9 cellular contexts compared by ENCODE assay signal in genomic region chr9:131697908-131698714, GRCh38. TPM values are rescaled to one million over a fixed set of nuclear protein-coding genes. Genes with fewer than 3 reads are reported as not detected.
A peak's percentile ranks its signal among the peaks of the same experiment; 100 is the strongest.
DNase-seq lines count a peak whose midpoint lies in the region; ATAC-seq and TF ChIP-seq lines count a peak whose summit lies in the region.
"Had no signal": no experiment of that assay in that cellular context is flagged by ENCODE, and none has a peak within 500 bp of the region (broad histone marks: within the 10 kb centered on the region; RNA-seq: fewer than 3 reads in every experiment).

No MANE protein-coding gene starts in this region.

- H3K36me3 Mint-ChIP-seq in activated T-helper 17 cell treated with anti-CD3 and anti-CD28 coated beads, Interleukin-2, amount 50 U/mL, for 72 hours (ENCODE audit: low read depth), result peaks cover 12% of the 10 kb centered on the region

- no peak for DNase-seq in SK-N-SH
- DNase-seq in left colon, result no peak
- DNase-seq in effector CD8-positive, alpha-beta T cell (lab: John Stamatoyannopoulos, UW), result no peak
- DNase-seq in NCI-H187 treated with DMSO at 0.1 percent for 48 hours (lab: John Stamatoyannopoulos, UW), result no peak
- no peak for DNase-seq in NCI-H1930 (lab: John Stamatoyannopoulos, UW)
- DNase-seq: NCI-H2171 treated with DMSO at 0.1 percent for 48 hours had no signal

- no peak for TF ChIP-seq EP300 in SK-N-SH (IDR thresholded peaks at IDR 0.05; ENCODE audit: borderline replicate concordance in 1 of 2, low read depth in 1 of 2, low read length in 1 of 2)

- 80% methylated on average over 6 of the region's 6 CpGs for WGBS in SK-N-SH (ENCODE audit: low lambda C conversion rate)

- intact Hi-C loops in left colon (cut with DNase I, micrococcal nuclease), result no loop called here

- peak overlapping the region; percentile 75 for H3K27ac Mint-ChIP-seq in activated T-helper 17 cell treated with anti-CD3 and anti-CD28 coated beads, Interleukin-2, amount 50 U/mL, for 72 hours

- no peak overlapping the region for H3K4me2 ChIP-seq in SK-N-SH

- peak overlapping the region; percentile 9 for H3K4me3 Mint-ChIP-seq in activated T-helper 17 cell treated with anti-CD3 and anti-CD28 coated beads, Interleukin-2, amount 50 U/mL, for 72 hours

- H3K9me3 Mint-ChIP-seq in activated T-helper 17 cell treated with anti-CD3 and anti-CD28 coated beads, Interleukin-2, amount 50 U/mL, for 72 hours, result no peaks in the 10 kb centered on the region

- H3K4me1 ChIP-seq in SK-N-SH (ENCODE audit: control insufficient read depth in 1 of 2, insufficient read depth in 2 of 2, low read depth in 1 of 2, low read length in 1 of 2), result peaks cover 5 to 7% of the 10 kb centered on the region in 2 experiments; a peak in 2 of 4 replicates
- H3K4me1 ChIP-seq in subcutaneous abdominal adipose tissue (ENCODE audit: control insufficient read depth in 5 of 5, insufficient read depth in 5 of 5, low read length in 5 of 5), result peaks cover 8 to 84% (median 42%) of the 10 kb centered on the region in 5 donors

- no peaks in the 10 kb centered on the region for H3K27me3 Mint-ChIP-seq in activated T-helper 17 cell treated with anti-CD3 and anti-CD28 coated beads, Interleukin-2, amount 50 U/mL, for 72 hours

- no peak overlapping the region for H3K9ac ChIP-seq in SK-N-SH
- H3K9ac ChIP-seq in subcutaneous abdominal adipose tissue (ENCODE audit: low read length in 5 of 5), result no peak overlapping the region

- H3F3A ChIP-seq in SK-N-SH (replicated peaks; ENCODE audit: insufficient read depth), result no peaks in the 10 kb centered on the region

- H3K9me2 ChIP-seq in SK-N-SH, result no peaks in the 10 kb centered on the region

- no peak overlapping the region for H2AFZ ChIP-seq in SK-N-SH (ENCODE audit: low read depth)

- H3K27ac ChIP-seq in SK-N-SH (ENCODE audit: low read depth in 2 of 2, low read length in 1 of 2) (no peak overlapping the region), subcutaneous abdominal adipose tissue (ENCODE audit: low read depth, low read length) (peak overlapping the region; percentile 32)

- POLR2A ChIA-PET in SK-N-SH (lab: Yijun Ruan, JAX), result no interaction called here

- no peak for TF ChIP-seq CTCF in SK-N-SH (IDR thresholded peaks at IDR 0.05)

- ATAC-seq in SK-N-SH treated with all-trans-retinoic acid at 6 μM for 48 hours, result peak; percentile 28; the same call in 1 of the 3 replicates
- peak; percentile 45 for ATAC-seq in activated T-helper 17 cell treated with anti-CD3 and anti-CD28 coated beads, Interleukin-2, amount 50 U/mL, for 72 hours (replicated peaks)
- ATAC-seq in left colon, result peak; percentile 29

- H4K20me1 ChIP-seq in SK-N-SH (ENCODE audit: insufficient read depth), result peaks cover 56% of the 10 kb centered on the region

- no peaks in the 10 kb centered on the region for H3K36me3 ChIP-seq in SK-N-SH (replicated peaks in 1 of 2; ENCODE audit: control insufficient read depth in 1 of 2, insufficient read depth in 2 of 2, low read length in 1 of 2)
- peaks cover 0 to 2% (median 0%) of the 10 kb centered on the region in 5 donors for H3K36me3 ChIP-seq in subcutaneous abdominal adipose tissue (ENCODE audit: control insufficient read depth in 5 of 5, insufficient read depth in 5 of 5, low read length in 5 of 5)

- peaks cover 24% of the 10 kb centered on the region for H3K79me2 ChIP-seq in SK-N-SH (ENCODE audit: insufficient read depth)

- no peak for TF ChIP-seq RAD21 in SK-N-SH (IDR thresholded peaks at IDR 0.05; ENCODE audit: low read length)

- H3K9me3 ChIP-seq in SK-N-SH, result no peaks in the 10 kb centered on the region
- H3K9me3 ChIP-seq in subcutaneous abdominal adipose tissue (ENCODE audit: control insufficient read depth in 5 of 5, low read length in 5 of 5), result no peaks in the 10 kb centered on the region

- H3K4me1 Mint-ChIP-seq in activated T-helper 17 cell treated with anti-CD3 and anti-CD28 coated beads, Interleukin-2, amount 50 U/mL, for 72 hours, result peaks cover 59% of the 10 kb centered on the region

- H3K27me3 ChIP-seq in SK-N-SH (ENCODE audit: insufficient read depth) (no peaks in the 10 kb centered on the region), subcutaneous abdominal adipose tissue (ENCODE audit: control insufficient read depth in 5 of 5, insufficient read depth in 4 of 5, low read length in 5 of 5) (no peaks in the 10 kb centered on the region)

- CTCF ChIA-PET in SK-N-SH (lab: Yijun Ruan, JAX), result interaction anchor here (1.1 to 1.7 kb wide), 3 partner anchors 10 to 41 kb away, joined by 3 to 8 read pairs (median 5); partner anchors contain the start of gene RAPGEF1

- H3K4me3 ChIP-seq in SK-N-SH (ENCODE audit: low read depth in 2 of 2, low read length in 1 of 2), result no peak overlapping the region
- no peak overlapping the region for H3K4me3 ChIP-seq in subcutaneous abdominal adipose tissue (ENCODE audit: low read depth in 1 of 5, low read length in 5 of 5)

TF ChIP-seq in SK-N-SH treated with all-trans-retinoic acid at 6 μM for 48 hours, 23 proteins besides CTCF, POLR2A, EP300 and RAD21 (continues in another document):
- TF ChIP-seq ZNF8 (CRISPR knock-in tag; IDR thresholded peaks at IDR 0.05), result no peak
- TF ChIP-seq CSDC2 (CRISPR knock-in tag; IDR thresholded peaks at IDR 0.05), result no peak
- TF ChIP-seq ISL1 (CRISPR knock-in tag; IDR thresholded peaks at IDR 0.05), result no peak
- TF ChIP-seq CREB5 (CRISPR knock-in tag; IDR thresholded peaks at IDR 0.05; ENCODE audit: low read depth), result no peak
- TF ChIP-seq ARNTL (CRISPR knock-in tag; IDR thresholded peaks at IDR 0.05; ENCODE audit: borderline replicate concordance, low read depth), result no peak
- no peak for TF ChIP-seq PATZ1 (CRISPR knock-in tag; IDR thresholded peaks at IDR 0.05; ENCODE audit: borderline replicate concordance)
- no peak for TF ChIP-seq ESRRG (CRISPR knock-in tag; IDR thresholded peaks at IDR 0.05)

TF ChIP-seq in SK-N-SH, 30 proteins besides CTCF, POLR2A, EP300 and RAD21 (continues in another document):
- TF ChIP-seq USF2 (IDR thresholded peaks at IDR 0.05; ENCODE audit: borderline replicate concordance, low read depth, low read length) (no peak), YY1 (IDR thresholded peaks at IDR 0.05; ENCODE audit: low read depth) (no peak), REST (IDR thresholded peaks at IDR 0.05; ENCODE audit: low read depth, low read length) (no peak), TAF1 (IDR thresholded peaks at IDR 0.05; ENCODE audit: borderline replicate concordance, low read depth, low read length) (no peak), FOXJ3 (CRISPR knock-in tag; IDR thresholded peaks at IDR 0.05) (no peak), MXI1 (IDR thresholded peaks at IDR 0.05; ENCODE audit: low read depth, low read length) (no peak), FOXM1 (IDR thresholded peaks at IDR 0.05; ENCODE audit: low read depth) (no peak), MEF2A (IDR thresholded peaks at IDR 0.05; ENCODE audit: borderline replicate concordance, low read depth) (no peak), NFIC (IDR thresholded peaks at IDR 0.05; ENCODE audit: borderline replicate concordance) (no peak), ZBTB33 (IDR thresholded peaks at IDR 0.05; ENCODE audit: borderline replicate concordance, low read depth) (no peak)

RNA-seq across cellular contexts. Expression of gene RAPGEF1, which starts 41.8 kb away (rescaled TPM):
- polyA plus RNA-seq in SK-N-SH (2012; rRNA removed), result 26.2 and 27.0 TPM in 2 replicates
- 16.1 and 21.6 TPM in 2 replicates for polyA plus RNA-seq in SK-N-SH (2012; cell fraction: cytosol; rRNA removed)
- polyA plus RNA-seq in SK-N-SH (2012; cell fraction: nucleus; rRNA removed), result 28.8 and 31.1 TPM in 2 replicates
- 100 to 1,000 TPM; 147 to 167 TPM for total RNA-seq in activated T-helper 17 cell treated with anti-CD3 and anti-CD28 coated beads, Interleukin-2, amount 50 U/mL, for 72 hours
- total RNA-seq in left colon, result 10 to 100 TPM; 61.2 to 75.0 TPM
